ENCODE assay signal across 27 cellular contexts in the genomic region with DNA sequence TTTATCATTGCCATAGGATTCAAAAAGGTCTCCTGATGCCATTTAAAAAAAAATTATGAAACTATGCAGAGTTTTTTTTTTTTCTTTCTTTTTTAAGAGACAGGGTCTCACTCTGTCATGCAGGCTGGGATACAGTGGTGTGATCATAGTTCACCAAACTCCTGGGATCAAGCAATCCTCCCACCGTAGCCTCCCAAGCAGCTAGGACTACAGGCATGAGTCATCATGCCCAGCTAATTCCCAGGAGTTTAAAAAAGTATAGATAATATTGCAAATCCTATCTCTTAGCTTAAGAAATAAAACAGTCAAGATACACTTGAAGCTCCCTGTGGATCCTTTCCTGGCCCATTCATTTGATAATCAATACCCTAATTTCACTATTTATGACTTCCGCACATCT. TPM values are rescaled to one million over a fixed set of nuclear protein-coding genes. Genes with fewer than 3 reads are reported as not detected.
DNase-seq lines count a peak whose midpoint lies in the region; ATAC-seq, FAIRE-seq and TF ChIP-seq lines count a peak whose summit lies in the region.
"Had no signal": no experiment of that assay in that cellular context is flagged by ENCODE, and none has a peak within 500 bp of the region (broad histone marks: within the 10 kb centered on the region; RNA-seq: fewer than 3 reads in every experiment).

No MANE protein-coding gene starts in this region.

- no peaks in the 10 kb centered on the region for H4K20me1 ChIP-seq in GM23338 (replicated peaks; ENCODE audit: insufficient read depth)
- H4K20me1 ChIP-seq in endothelial cell of umbilical vein (replicated peaks; ENCODE audit: control insufficient read depth, extremely low read depth, insufficient read depth, low read length): no peaks in the 10 kb centered on the region

- H2BK5ac ChIP-seq in mesenchymal stem cell (ENCODE audit: low read depth, low read length, poor library complexity, severe bottlenecking): no peak overlapping the region

- H3K18ac ChIP-seq in mesenchymal stem cell (ENCODE audit: low read depth in 1 of 2, low read length in 2 of 2): no peak overlapping the region

- peaks cover 16% of the 10 kb centered on the region for H3K36me3 Mint-ChIP-seq in GM23338 (ENCODE audit: low read depth)
- H3K36me3 Mint-ChIP-seq: activated naive CD8-positive, alpha-beta T cell treated with anti-CD3 and anti-CD28 coated beads for 36 hours; CD4-positive, CD25-positive, alpha-beta regulatory T cell had no signal

- DNase-seq in GM23338 (ENCODE audit: low spot score) (no peak), endothelial cell of umbilical vein (ENCODE audit: low read depth, low spot score) (peak; percentile 45), mesenchymal stem cell (peak; percentile 66), right atrium auricular region (ENCODE audit: low spot score) (no peak), iPS-NIHi11 (ENCODE audit: low spot score) (no peak), H7 (no peak)
- DNase-seq: activated B cell treated with CpG ODN at 0.5 μM for 24 hours; activated CD4-positive, alpha-beta T cell treated with anti-CD3 and anti-CD28 coated beads, Interleukin-2, amount 50 U/mL, for 4 hours; activated CD8-positive, alpha-beta memory T cell treated with anti-CD3 and anti-CD28 coated beads, Interleukin-2, amount 50 U/mL, for 4 hours; activated naive CD8-positive, alpha-beta T cell treated with anti-CD3 and anti-CD28 coated beads for 36 hours; body of pancreas; CD4-positive, CD25-positive, alpha-beta regulatory T cell; DMS153; hypothalamus; islet precursor cell; lower lobe of right lung; NCI-H1436 treated with DMSO at 0.1 percent for 48 hours; stimulated activated naive CD4-positive, alpha-beta T cell treated with Interleukin-2 at 50 U/mL for 16 hours; tibial artery had no signal

- no peak for TF ChIP-seq CTCF in GM23338 (conservative IDR thresholded peaks at IDR 0.05; ENCODE audit: low read depth in 2 of 2)
- TF ChIP-seq CTCF in endothelial cell of umbilical vein (IDR thresholded peaks at IDR 0.05; ENCODE audit: extremely low read depth in 1 of 2, insufficient read depth in 1 of 2, low read depth in 1 of 2, low read length in 2 of 2): no peak
- TF ChIP-seq CTCF in right atrium auricular region (IDR thresholded peaks at IDR 0.05): no peak

- H3K9ac ChIP-seq in endothelial cell of umbilical vein (replicated peaks; ENCODE audit: extremely low read depth, insufficient read depth, low read length) (no peak overlapping the region), mesenchymal stem cell (ENCODE audit: low read length) (peak overlapping the region; percentile 42)

- H3K14ac ChIP-seq in mesenchymal stem cell (ENCODE audit: low read length in 2 of 2): no peak overlapping the region

- H4K91ac ChIP-seq in mesenchymal stem cell (ENCODE audit: low read length): no peak overlapping the region

- H3K79me2 ChIP-seq in GM23338 (replicated peaks; ENCODE audit: insufficient read depth): peaks cover 8% of the 10 kb centered on the region; the same call in 1 of the 2 replicates
- peaks cover 7% of the 10 kb centered on the region for H3K79me2 ChIP-seq in endothelial cell of umbilical vein (ENCODE audit: control insufficient read depth, insufficient read depth, low read length)

- peaks cover 12% of the 10 kb centered on the region for H3K79me1 ChIP-seq in mesenchymal stem cell (replicated peaks; ENCODE audit: low read length, poor library complexity, severe bottlenecking)

- no peaks in the 10 kb centered on the region for H3F3A ChIP-seq in GM23338 (replicated peaks; ENCODE audit: low read depth)

- no peak overlapping the region for H3K23ac ChIP-seq in mesenchymal stem cell (ENCODE audit: low read length in 2 of 2)

- no peaks in the 10 kb centered on the region for H3K9me2 ChIP-seq in GM23338 (ENCODE audit: insufficient read depth)

- no peak overlapping the region for H2BK120ac ChIP-seq in mesenchymal stem cell (ENCODE audit: low read depth, low read length)

- intact Hi-C loops in endothelial cell of umbilical vein (cut with micrococcal nuclease): no loop called here

- H3K9me3 ChIP-seq in endothelial cell of umbilical vein (replicated peaks; ENCODE audit: control insufficient read depth, insufficient read depth, low read length) (no peaks in the 10 kb centered on the region), mesenchymal stem cell (ENCODE audit: control insufficient read depth, low read length) (no peaks in the 10 kb centered on the region), right atrium auricular region (no peaks in the 10 kb centered on the region)
- H3K9me3 ChIP-seq: body of pancreas, lower lobe of right lung, tibial artery had no signal

- POLR2A ChIA-PET in endothelial cell of umbilical vein (lab: Charles Lee): interaction anchor here (1.1 kb wide), 1 partner anchor 12 kb away, joined by 3 read pairs; no protein-coding TSS in a partner anchor

- H3K4me2 ChIP-seq in GM23338 (no peak overlapping the region), endothelial cell of umbilical vein (ENCODE audit: insufficient read depth, low read length) (no peak overlapping the region), mesenchymal stem cell (ENCODE audit: low read length, poor library complexity, severe bottlenecking) (no peak overlapping the region)

- no peak overlapping the region for H3K27ac ChIP-seq in GM23338 (ENCODE audit: low read depth)
- no peak overlapping the region for H3K27ac ChIP-seq in endothelial cell of umbilical vein (ENCODE audit: insufficient read depth, low read depth, low read length)
- H3K27ac ChIP-seq in mesenchymal stem cell (ENCODE audit: low read length, poor library complexity, severe bottlenecking): no peak overlapping the region
- no peak overlapping the region for H3K27ac ChIP-seq in right atrium auricular region
- H3K27ac ChIP-seq: body of pancreas, coronary artery, lower lobe of right lung, RWPE1, tibial artery had no signal

- no peak overlapping the region for H4K8ac ChIP-seq in mesenchymal stem cell (ENCODE audit: low read length)

- H2BK12ac ChIP-seq in mesenchymal stem cell (ENCODE audit: low read length in 2 of 2): no peak overlapping the region

- no peaks in the 10 kb centered on the region for H3K27me3 ChIP-seq in GM23338 (ENCODE audit: insufficient read depth)
- H3K27me3 ChIP-seq in endothelial cell of umbilical vein (ENCODE audit: control insufficient read depth in 2 of 2, insufficient read depth in 2 of 2, low read length in 2 of 2): no peaks in the 10 kb centered on the region
- no peaks in the 10 kb centered on the region for H3K27me3 ChIP-seq in mesenchymal stem cell (ENCODE audit: control insufficient read depth in 1 of 2, insufficient read depth in 1 of 2, low read length in 2 of 2)
- no peaks in the 10 kb centered on the region for H3K27me3 ChIP-seq in right atrium auricular region
- H3K27me3 ChIP-seq in H7 (ENCODE audit: control insufficient read depth, insufficient read depth, low read length): no peaks in the 10 kb centered on the region
- H3K27me3 ChIP-seq: body of pancreas, tibial artery had no signal

- dilution Hi-C loops in endothelial cell of umbilical vein (cut with MboI; ENCODE audit: extremely low pct_ligation_motif_present, low sequenced_read_pairs): no loop called here

- peak overlapping the region; percentile 33; the same call in 1 of the 2 replicates for H3K27ac Mint-ChIP-seq in GM23338
- H3K27ac Mint-ChIP-seq: activated B cell treated with CpG ODN at 0.5 μM for 24 hours; activated naive CD8-positive, alpha-beta T cell treated with anti-CD3 and anti-CD28 coated beads for 36 hours; activated T-helper 17 cell treated with anti-CD3 and anti-CD28 coated beads, Interleukin-2, amount 50 U/mL, for 72 hours; CD4-positive, CD25-positive, alpha-beta regulatory T cell had no signal

- no peak overlapping the region for H3K4me3 ChIP-seq in GM23338
- H3K4me3 ChIP-seq in endothelial cell of umbilical vein (replicated peaks in 1 of 3; ENCODE audit: insufficient read depth in 1 of 3, low read depth in 1 of 3, low read length in 3 of 3): no peak overlapping the region
- H3K4me3 ChIP-seq in mesenchymal stem cell (ENCODE audit: insufficient read depth in 1 of 2, low read depth in 1 of 2, low read length in 2 of 2): peak overlapping the region in 1 of 2 experiments; percentile 21
- no peak overlapping the region for H3K4me3 ChIP-seq in right atrium auricular region
- H3K4me3 ChIP-seq in H7 (ENCODE audit: insufficient read depth, low read depth, low read length): no peak overlapping the region
- H3K4me3 ChIP-seq: body of pancreas, coronary artery, GM12878, lower lobe of right lung, tibial artery had no signal

- H3K4ac ChIP-seq in mesenchymal stem cell (ENCODE audit: low read depth in 1 of 2, low read length in 2 of 2): no peak overlapping the region

- H2BK15ac ChIP-seq in mesenchymal stem cell (ENCODE audit: low read depth, poor library complexity, severe bottlenecking): no peak overlapping the region

- H3K27me3 Mint-ChIP-seq in GM23338 (ENCODE audit: insufficient read depth, low read depth, poor library complexity): peaks cover 2% of the 10 kb centered on the region
- H3K27me3 Mint-ChIP-seq: progenitor cell of endocrine pancreas had no signal

- no peak overlapping the region for H2AK5ac ChIP-seq in mesenchymal stem cell (ENCODE audit: low read length, severe bottlenecking)

- H3K4me1 ChIP-seq in GM23338 (ENCODE audit: insufficient read depth) (peaks cover 8% of the 10 kb centered on the region), endothelial cell of umbilical vein (ENCODE audit: control insufficient read depth, extremely low read depth, insufficient read depth, low read length) (peaks cover 34% of the 10 kb centered on the region), mesenchymal stem cell (ENCODE audit: control insufficient read depth, insufficient read depth, low read depth, low read length) (no peaks in the 10 kb centered on the region), right atrium auricular region (peaks cover 0 to 38% of the 10 kb centered on the region in 2 donors)
- H3K4me1 ChIP-seq: body of pancreas had no signal

- H3K36me3 ChIP-seq in GM23338 (ENCODE audit: insufficient read depth): no peaks in the 10 kb centered on the region
- H3K36me3 ChIP-seq in endothelial cell of umbilical vein (ENCODE audit: control insufficient read depth in 2 of 2, extremely low read depth in 1 of 2, insufficient read depth in 2 of 2, low read length in 2 of 2): peaks cover 0 to 2% of the 10 kb centered on the region in 2 experiments
- peaks cover 0 to 47% of the 10 kb centered on the region in 2 experiments for H3K36me3 ChIP-seq in mesenchymal stem cell (ENCODE audit: control insufficient read depth in 1 of 2, insufficient read depth in 2 of 2, low read depth in 1 of 2, low read length in 2 of 2)
- no peaks in the 10 kb centered on the region for H3K36me3 ChIP-seq in right atrium auricular region
- H3K36me3 ChIP-seq in H7 (replicated peaks; ENCODE audit: control insufficient read depth, insufficient read depth, low read length): 0 out of 2 replicates have a peak, but pooled peaks cover 1% of the 10 kb centered on the region
- H3K36me3 ChIP-seq: lower lobe of right lung, tibial artery had no signal

- H3K9me3 Mint-ChIP-seq in GM23338: peaks cover 8% of the 10 kb centered on the region
- H3K9me3 Mint-ChIP-seq: activated B cell treated with CpG ODN at 0.5 μM for 24 hours; activated T-helper 17 cell treated with anti-CD3 and anti-CD28 coated beads, Interleukin-2, amount 50 U/mL, for 72 hours had no signal

- no TSS peak for BruUV-seq in endothelial cell of umbilical vein (replicated peaks; lab: Mats Ljungman, UMichigan)

- CTCF ChIA-PET in endothelial cell of umbilical vein (lab: Charles Lee): interaction anchor here (0.6 to 1.4 kb wide), 4 partner anchors 9 to 370 kb away, joined by 3 to 4 read pairs (median 3); no protein-coding TSS in a partner anchor

- FAIRE-seq in endothelial cell of umbilical vein (lab: Jason Lieb, UNC): no peak

- ATAC-seq in GM23338: no peak
- peak; percentile 49 for ATAC-seq in SK-N-SH treated with all-trans-retinoic acid at 6 μM for 48 hours
- ATAC-seq in HG02970 (IDR thresholded peaks at IDR 0.05; ENCODE audit: low FRiP score, unreplicated experiment): no peak
- ATAC-seq: activated T-helper 17 cell treated with anti-CD3 and anti-CD28 coated beads, Interleukin-2, amount 50 U/mL, for 72 hours; body of pancreas; GM12878; lower lobe of right lung had no signal

- H3K4me3 Mint-ChIP-seq in GM23338: no peak overlapping the region
- H3K4me3 Mint-ChIP-seq: activated B cell treated with CpG ODN at 0.5 μM for 24 hours; activated naive CD8-positive, alpha-beta T cell treated with anti-CD3 and anti-CD28 coated beads for 36 hours; activated T-helper 17 cell treated with anti-CD3 and anti-CD28 coated beads, Interleukin-2, amount 50 U/mL, for 72 hours; CD4-positive, CD25-positive, alpha-beta regulatory T cell had no signal

- WGBS in mesenchymal stem cell: 80% methylated on average over 1 of the region's 2 CpGs

- peaks cover 16% of the 10 kb centered on the region for H3K4me1 Mint-ChIP-seq in GM23338
- H3K4me1 Mint-ChIP-seq: activated B cell treated with CpG ODN at 0.5 μM for 24 hours; activated naive CD8-positive, alpha-beta T cell treated with anti-CD3 and anti-CD28 coated beads for 36 hours; activated T-helper 17 cell treated with anti-CD3 and anti-CD28 coated beads, Interleukin-2, amount 50 U/mL, for 72 hours; CD4-positive, CD25-positive, alpha-beta regulatory T cell had no signal

- H2AFZ ChIP-seq in GM23338 (no peak overlapping the region), endothelial cell of umbilical vein (ENCODE audit: low read depth, low read length) (no peak overlapping the region), mesenchymal stem cell (ENCODE audit: low read depth, low read length) (no peak overlapping the region)

- TF ChIP-seq POLR2A in endothelial cell of umbilical vein (IDR thresholded peaks at IDR 0.05; ENCODE audit: low read depth, low read length): no peak

- H3K9me1 ChIP-seq in endothelial cell of umbilical vein (replicated peaks; ENCODE audit: control insufficient read depth, extremely low read depth, insufficient read depth, low read length): no peaks in the 10 kb centered on the region

RNA-seq across cellular contexts. Expression of gene PRSS48, which starts 58.6 kb away (rescaled TPM):
- not detected in 2 replicates for total RNA-seq in GM23338 (2014; rRNA removed; shearing (Covaris generic))
- 0.23 and 0.36 TPM in 2 replicates for polyA plus RNA-seq in GM23338 (2016; fragmentation: Nextera tagmentation; extraction: Ambion mirVana)
- total RNA-seq in endothelial cell of umbilical vein: not detected in 2 replicates
- not detected in 2 replicates for polyA plus RNA-seq in endothelial cell of umbilical vein
- polyA plus RNA-seq in endothelial cell of umbilical vein (2011; cell fraction: cytosol; rRNA removed): not detected in 2 replicates
- polyA plus RNA-seq in endothelial cell of umbilical vein (2011; cell fraction: nucleus; rRNA removed): not detected in 2 replicates
- not detected in 2 replicates for polyA plus RNA-seq in endothelial cell of umbilical vein (2012)
- polyA minus RNA-seq in endothelial cell of umbilical vein: not detected in 2 replicates
- polyA minus RNA-seq in endothelial cell of umbilical vein (2011; cell fraction: cytosol; rRNA and poly(A)+ RNA removed): not detected
- not detected in 2 replicates for polyA minus RNA-seq in endothelial cell of umbilical vein (2011; cell fraction: nucleus; rRNA and poly(A)+ RNA removed)
- not detected for polyA plus RNA-seq in mesenchymal stem cell (2013, experiment 1 of 2)
- not detected for polyA plus RNA-seq in mesenchymal stem cell (2013, experiment 2 of 2)
- not detected for total RNA-seq in right atrium auricular region
- not detected in 2 replicates for total RNA-seq in H7 (2014; rRNA removed; shearing (Covaris generic))
- total RNA-seq: activated B cell treated with CpG ODN at 0.5 μM for 24 hours; activated naive CD8-positive, alpha-beta T cell treated with anti-CD3 and anti-CD28 coated beads for 36 hours; activated T-helper 17 cell treated with anti-CD3 and anti-CD28 coated beads, Interleukin-2, amount 50 U/mL, for 72 hours; body of pancreas; CD4-positive, CD25-positive, alpha-beta regulatory T cell; frontal cortex; GM12878; lower lobe of right lung; progenitor cell of endocrine pancreas had no signal
- polyA plus RNA-seq: CD4-positive, CD25-positive, alpha-beta regulatory T cell; GM12878 had no signal

Comparison
In these comparisons a context has a peak if more than half of its experiments do, and no peak if none do; other contexts are left out.
1. DNase-seq: peak in endothelial cell of umbilical vein (single experiment) and mesenchymal stem cell (single experiment); none in GM23338 (single experiment), right atrium auricular region (single experiment), iPS-NIHi11 (single experiment) and H7 (single experiment).